1 cellular context compared by ENCODE assay signal in the genomic region with DNA sequence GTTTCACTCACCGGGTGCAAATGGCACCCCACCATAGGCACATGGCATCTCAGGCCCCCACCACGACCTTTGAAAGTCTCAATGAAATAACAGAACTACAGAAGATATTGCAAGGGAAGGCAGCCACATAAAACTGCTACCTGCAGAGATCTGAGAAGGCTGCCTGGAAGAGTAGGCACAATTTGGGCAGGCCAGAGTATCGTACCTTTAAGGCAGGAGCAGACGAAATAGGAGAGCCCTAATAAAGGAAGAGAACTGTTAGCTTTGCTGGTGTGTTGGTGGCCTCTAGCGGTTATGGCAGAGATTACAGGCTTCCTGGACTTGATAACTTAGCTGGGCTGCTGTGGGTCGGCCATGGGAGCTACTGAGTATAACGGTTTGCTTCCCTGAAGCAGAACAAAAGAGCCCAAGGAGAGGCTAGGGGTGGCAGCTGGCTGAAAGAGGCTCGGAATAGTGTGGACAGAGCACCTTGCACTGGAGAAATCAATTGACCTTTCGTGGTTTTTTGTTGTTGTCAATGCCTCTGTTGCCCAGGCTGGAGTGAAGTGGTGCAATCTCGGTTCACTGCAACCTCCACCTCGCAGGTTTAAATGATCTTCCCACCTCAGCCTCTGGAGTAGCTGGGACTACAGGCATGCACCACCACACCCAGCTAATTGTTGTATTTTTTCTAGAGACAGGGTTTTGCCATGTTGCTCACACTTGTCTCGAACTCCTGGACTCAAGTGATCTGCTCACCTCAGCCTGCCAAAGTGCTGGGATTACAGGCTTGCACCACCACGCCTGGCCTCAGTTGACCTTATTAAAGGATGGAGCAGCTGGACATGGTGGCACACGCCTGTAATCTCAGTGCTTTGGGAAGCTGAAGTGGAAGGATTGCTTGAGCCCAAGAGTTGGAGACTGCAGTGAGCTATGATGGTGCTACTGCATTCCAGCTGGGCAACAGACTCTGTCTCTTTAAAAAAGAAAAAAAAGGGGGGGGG.
A peak's percentile ranks its signal among the peaks of the same experiment; 100 is the strongest.
TF ChIP-seq lines count a peak whose summit lies in the region.

No MANE protein-coding gene starts in this region.

TF ChIP-seq in H1, 55 proteins besides CTCF, POLR2A, EP300 and RAD21:
- TF ChIP-seq NRF1 (IDR thresholded peaks at IDR 0.05; ENCODE audit: low read depth, low read length) (no peak), YY1 (IDR thresholded peaks at IDR 0.05; ENCODE audit: low read depth, low read length) (peak; percentile 69; the same call in 1 of the 2 replicates), SIN3A (conservative IDR thresholded peaks at IDR 0.05 in 1 of 2, IDR thresholded peaks at IDR 0.05 in 1 of 2; ENCODE audit: low read depth in 1 of 2, low read length in 2 of 2) (peak in 1 of 2 experiments; percentile 44; a peak in 1 of 4 replicates)
